ENCODE assay signal across 1 cellular context in the genomic region with DNA sequence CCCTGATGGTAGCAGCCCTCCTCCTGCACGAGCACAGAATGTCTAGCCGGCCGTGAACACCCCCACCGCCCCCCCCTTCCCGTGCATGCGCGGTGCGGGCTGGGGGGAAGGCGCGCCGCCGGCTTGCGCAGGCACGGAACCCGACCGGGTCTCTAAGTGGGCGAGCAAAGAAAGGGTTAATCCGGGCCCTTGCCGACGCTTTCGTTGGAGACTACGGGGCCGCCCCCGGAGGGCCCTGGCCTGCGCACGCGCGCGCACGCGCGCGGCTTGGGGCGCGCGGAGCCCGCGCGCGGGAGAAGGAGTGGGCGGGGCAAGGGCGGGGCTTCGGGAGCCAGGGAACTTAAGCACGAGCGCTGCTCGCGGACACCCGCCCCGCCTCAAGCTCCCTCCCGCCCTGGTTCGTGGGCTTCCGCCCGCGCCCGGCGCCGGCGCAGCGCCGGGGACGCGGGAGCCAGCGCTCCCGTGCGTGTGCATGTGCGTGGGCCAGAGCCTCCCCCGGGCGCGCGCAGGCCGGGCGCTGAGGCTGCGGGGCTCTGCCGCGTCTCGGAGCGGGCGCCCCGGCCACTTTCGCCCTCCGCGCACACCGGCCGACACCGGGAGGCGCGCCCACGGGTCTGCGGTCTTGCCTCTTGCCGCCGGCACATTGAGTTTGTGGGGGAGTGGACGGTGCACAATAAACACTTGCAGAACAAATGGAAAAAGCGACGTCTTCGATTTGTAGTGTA.
TF ChIP-seq lines count a peak whose summit lies in the region.

No MANE protein-coding gene starts in this region.

TF ChIP-seq in GM23338, 12 proteins besides CTCF, POLR2A, EP300 and RAD21 (continued from another document):
- TF ChIP-seq, protein P1, sequence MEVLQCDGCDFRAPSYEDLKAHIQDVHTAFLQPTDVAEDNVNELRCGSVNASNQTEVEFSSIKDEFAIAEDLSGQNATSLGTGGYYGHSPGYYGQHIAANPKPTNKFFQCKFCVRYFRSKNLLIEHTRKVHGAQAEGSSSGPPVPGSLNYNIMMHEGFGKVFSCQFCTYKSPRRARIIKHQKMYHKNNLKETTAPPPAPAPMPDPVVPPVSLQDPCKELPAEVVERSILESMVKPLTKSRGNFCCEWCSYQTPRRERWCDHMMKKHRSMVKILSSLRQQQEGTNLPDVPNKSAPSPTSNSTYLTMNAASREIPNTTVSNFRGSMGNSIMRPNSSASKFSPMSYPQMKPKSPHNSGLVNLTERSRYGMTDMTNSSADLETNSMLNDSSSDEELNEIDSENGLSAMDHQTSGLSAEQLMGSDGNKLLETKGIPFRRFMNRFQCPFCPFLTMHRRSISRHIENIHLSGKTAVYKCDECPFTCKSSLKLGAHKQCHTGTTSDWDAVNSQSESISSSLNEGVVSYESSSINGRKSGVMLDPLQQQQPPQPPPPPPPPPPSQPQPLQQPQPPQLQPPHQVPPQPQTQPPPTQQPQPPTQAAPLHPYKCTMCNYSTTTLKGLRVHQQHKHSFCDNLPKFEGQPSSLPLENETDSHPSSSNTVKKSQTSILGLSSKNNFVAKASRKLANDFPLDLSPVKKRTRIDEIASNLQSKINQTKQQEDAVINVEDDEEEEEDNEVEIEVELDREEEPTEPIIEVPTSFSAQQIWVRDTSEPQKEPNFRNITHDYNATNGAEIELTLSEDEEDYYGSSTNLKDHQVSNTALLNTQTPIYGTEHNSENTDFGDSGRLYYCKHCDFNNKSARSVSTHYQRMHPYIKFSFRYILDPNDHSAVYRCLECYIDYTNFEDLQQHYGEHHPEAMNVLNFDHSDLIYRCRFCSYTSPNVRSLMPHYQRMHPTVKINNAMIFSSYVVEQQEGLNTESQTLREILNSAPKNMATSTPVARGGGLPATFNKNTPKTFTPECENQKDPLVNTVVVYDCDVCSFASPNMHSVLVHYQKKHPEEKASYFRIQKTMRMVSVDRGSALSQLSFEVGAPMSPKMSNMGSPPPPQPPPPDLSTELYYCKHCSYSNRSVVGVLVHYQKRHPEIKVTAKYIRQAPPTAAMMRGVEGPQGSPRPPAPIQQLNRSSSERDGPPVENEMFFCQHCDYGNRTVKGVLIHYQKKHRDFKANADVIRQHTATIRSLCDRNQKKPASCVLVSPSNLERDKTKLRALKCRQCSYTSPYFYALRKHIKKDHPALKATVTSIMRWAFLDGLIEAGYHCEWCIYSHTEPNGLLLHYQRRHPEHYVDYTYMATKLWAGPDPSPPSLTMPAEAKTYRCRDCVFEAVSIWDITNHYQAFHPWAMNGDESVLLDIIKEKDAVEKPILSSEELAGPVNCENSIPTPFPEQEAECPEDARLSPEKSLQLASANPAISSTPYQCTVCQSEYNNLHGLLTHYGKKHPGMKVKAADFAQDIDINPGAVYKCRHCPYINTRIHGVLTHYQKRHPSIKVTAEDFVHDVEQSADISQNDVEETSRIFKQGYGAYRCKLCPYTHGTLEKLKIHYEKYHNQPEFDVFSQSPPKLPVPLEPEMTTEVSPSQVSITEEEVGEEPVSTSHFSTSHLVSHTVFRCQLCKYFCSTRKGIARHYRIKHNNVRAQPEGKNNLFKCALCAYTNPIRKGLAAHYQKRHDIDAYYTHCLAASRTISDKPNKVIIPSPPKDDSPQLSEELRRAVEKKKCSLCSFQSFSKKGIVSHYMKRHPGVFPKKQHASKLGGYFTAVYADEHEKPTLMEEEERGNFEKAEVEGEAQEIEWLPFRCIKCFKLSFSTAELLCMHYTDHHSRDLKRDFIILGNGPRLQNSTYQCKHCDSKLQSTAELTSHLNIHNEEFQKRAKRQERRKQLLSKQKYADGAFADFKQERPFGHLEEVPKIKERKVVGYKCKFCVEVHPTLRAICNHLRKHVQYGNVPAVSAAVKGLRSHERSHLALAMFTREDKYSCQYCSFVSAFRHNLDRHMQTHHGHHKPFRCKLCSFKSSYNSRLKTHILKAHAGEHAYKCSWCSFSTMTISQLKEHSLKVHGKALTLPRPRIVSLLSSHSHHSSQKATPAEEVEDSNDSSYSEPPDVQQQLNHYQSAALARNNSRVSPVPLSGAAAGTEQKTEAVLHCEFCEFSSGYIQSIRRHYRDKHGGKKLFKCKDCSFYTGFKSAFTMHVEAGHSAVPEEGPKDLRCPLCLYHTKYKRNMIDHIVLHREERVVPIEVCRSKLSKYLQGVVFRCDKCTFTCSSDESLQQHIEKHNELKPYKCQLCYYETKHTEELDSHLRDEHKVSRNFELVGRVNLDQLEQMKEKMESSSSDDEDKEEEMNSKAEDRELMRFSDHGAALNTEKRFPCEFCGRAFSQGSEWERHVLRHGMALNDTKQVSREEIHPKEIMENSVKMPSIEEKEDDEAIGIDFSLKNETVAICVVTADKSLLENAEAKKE (CRISPR knock-in tag; IDR thresholded peaks at IDR 0.05): no peak
